Comparison of ENCODE assay signal across 14 cellular contexts in the genomic region with DNA sequence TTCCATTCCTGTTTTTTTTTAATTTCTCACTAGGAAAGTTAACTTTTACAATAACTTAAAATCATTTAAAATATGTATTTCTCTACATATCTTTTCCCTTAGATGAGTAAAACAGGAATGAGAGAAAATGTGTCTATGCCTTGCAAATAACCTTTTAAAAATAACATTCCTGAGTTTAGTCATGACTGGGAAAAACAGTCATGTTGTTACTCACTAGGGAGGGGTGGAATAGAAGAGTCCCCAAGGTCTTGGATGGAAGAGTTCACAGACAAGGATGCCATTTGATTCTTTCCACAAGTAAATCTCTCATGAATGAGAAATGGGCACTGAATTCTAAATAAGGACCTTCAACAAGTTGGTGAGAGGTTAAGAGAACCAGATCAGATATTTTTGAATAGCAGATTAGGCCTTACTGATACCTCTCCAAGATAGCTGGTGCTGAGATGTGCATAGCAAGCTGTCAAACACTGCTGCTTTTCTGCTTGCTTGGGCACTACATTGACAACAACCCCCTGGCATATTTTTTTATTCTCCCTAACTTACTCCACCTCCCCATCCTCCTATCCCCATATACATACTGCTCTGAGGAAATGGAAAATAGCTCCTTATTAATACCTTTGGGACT. TPM values are rescaled to one million over a fixed set of nuclear protein-coding genes. Genes with fewer than 3 reads are reported as not detected.
DNase-seq lines count a peak whose midpoint lies in the region; ATAC-seq and TF ChIP-seq lines count a peak whose summit lies in the region.
"Had no signal": no experiment of that assay in that cellular context is flagged by ENCODE, and none has a peak within 500 bp of the region (broad histone marks: within the 10 kb centered on the region; RNA-seq: fewer than 3 reads in every experiment).

No MANE protein-coding gene starts in this region.

- H2BK15ac ChIP-seq in IMR-90 (ENCODE audit: low read depth, low read length), result no peak overlapping the region

- TF ChIP-seq CTCF in AG04450 (IDR thresholded peaks at IDR 0.05; ENCODE audit: low read depth, low read length) (no peak), IMR-90 (conservative IDR thresholded peaks at IDR 0.05; ENCODE audit: low read depth, low read length) (no peak), choroid plexus epithelial cell (conservative IDR thresholded peaks at IDR 0.05; ENCODE audit: low read depth, low read length) (no peak), GM10266 (IDR thresholded peaks at IDR 0.05; ENCODE audit: control insufficient read depth, insufficient read depth, low read depth, missing control alignments) (no peak)

- 0 out of 2 replicates have a peak overlapping the region, but pooled peaks have one; percentile 5 for H2BK20ac ChIP-seq in IMR-90 (ENCODE audit: low read depth, low read length)

- H3K27me3 ChIP-seq in AG04450 (ENCODE audit: control insufficient read depth, insufficient read depth, low read length), result no peaks in the 10 kb centered on the region
- no peaks in the 10 kb centered on the region for H3K27me3 ChIP-seq in IMR-90 (ENCODE audit: control insufficient read depth, insufficient read depth, low read length)
- H3K27me3 ChIP-seq: upper lobe of left lung had no signal

- no peaks in the 10 kb centered on the region for H3K9me3 Mint-ChIP-seq in stimulated activated effector memory CD8-positive, alpha-beta T cell treated with anti-CD3 and anti-CD28 coated beads, Interleukin-12 subunit alpha, Interleukin-12 subunit beta, amount 100 ng/mL, for 72 hours
- H3K9me3 Mint-ChIP-seq: brain; CD4-positive, CD25-positive, alpha-beta regulatory T cell had no signal

- H3K9ac ChIP-seq in IMR-90 (ENCODE audit: low read depth, low read length), result no peak overlapping the region; the same call in 1 of the 2 replicates

- peak overlapping the region; percentile 10; the same call in 1 of the 2 replicates for H3K4me2 ChIP-seq in IMR-90 (ENCODE audit: low read depth, low read length)

- peaks cover 3% of the 10 kb centered on the region; the same call in 1 of the 2 replicates for H4K20me1 ChIP-seq in IMR-90 (ENCODE audit: insufficient read depth, low read length)

- H4K8ac ChIP-seq in IMR-90 (ENCODE audit: low read depth in 2 of 2, low read length in 2 of 2), result peak overlapping the region in 1 of 2 experiments; percentile 64; a peak in 1 of 4 replicates

- peaks cover 3 to 34% of the 10 kb centered on the region in 2 experiments for H3K79me1 ChIP-seq in IMR-90 (ENCODE audit: low read depth in 1 of 2, low read length in 2 of 2)

- H3K56ac ChIP-seq in IMR-90 (ENCODE audit: extremely low read depth, insufficient read depth, low read length), result no peak overlapping the region

- intact Hi-C loops in IMR-90 (cut with micrococcal nuclease), result no loop called here

- DNase-seq in AG04450 (ENCODE audit: low read depth, low spot score), result peak; percentile 11
- DNase-seq in IMR-90, result peak; percentile 87
- DNase-seq in choroid plexus epithelial cell (ENCODE audit: low read depth), result peak; percentile 78
- DNase-seq in kidney glomerular epithelial cell (lab: John Stamatoyannopoulos, UW), result peak; percentile 85
- DNase-seq in stimulated activated effector memory CD8-positive, alpha-beta T cell treated with anti-CD3 and anti-CD28 coated beads, Interleukin-12 subunit alpha, Interleukin-12 subunit beta, amount 100 ng/mL, for 72 hours (ENCODE audit: low spot score in 2 of 2), result no peak
- DNase-seq in UCSD-AML1 (lab: John Stamatoyannopoulos, UW; ENCODE audit: unreplicated experiment), result no peak
- no peak for DNase-seq in activated T-cell treated with anti-CD3 and anti-CD28 coated beads, Interleukin-2, amount 50 U/mL, for 1 hour
- DNase-seq in GM10266 (ENCODE audit: extremely low spot score), result no peak
- DNase-seq: CD4-positive, CD25-positive, alpha-beta regulatory T cell; lower lobe of right lung; MM.1S; NCI-H2227 treated with DMSO at 0.1 percent for 48 hours; upper lobe of left lung had no signal

- H3K4me3 Mint-ChIP-seq in stimulated activated effector memory CD8-positive, alpha-beta T cell treated with anti-CD3 and anti-CD28 coated beads, Interleukin-12 subunit alpha, Interleukin-12 subunit beta, amount 100 ng/mL, for 72 hours, result no peak overlapping the region
- H3K4me3 Mint-ChIP-seq: brain; CD4-positive, CD25-positive, alpha-beta regulatory T cell had no signal

- H3K36me3 ChIP-seq in IMR-90 (ENCODE audit: control insufficient read depth, insufficient read depth, low read length), result peaks cover 29% of the 10 kb centered on the region

- peak overlapping the region; percentile 61 for H3K27ac ChIP-seq in AG04450 (ENCODE audit: low read depth, low read length)
- H3K27ac ChIP-seq in IMR-90 (ENCODE audit: insufficient read depth, low read length), result peak overlapping the region; percentile 45; the same call in 1 of the 2 replicates
- H3K27ac ChIP-seq: lower lobe of right lung, upper lobe of left lung had no signal

- BruUV-seq in IMR-90 (replicated peaks; lab: Mats Ljungman, UMichigan), result no TSS peak

- H3K4me1 ChIP-seq in IMR-90 (ENCODE audit: control insufficient read depth, insufficient read depth, low read length), result peaks cover 3% of the 10 kb centered on the region
- H3K4me1 ChIP-seq: lower lobe of right lung, upper lobe of left lung had no signal

- H2AK9ac ChIP-seq in IMR-90 (replicated peaks; ENCODE audit: low read depth, low read length, poor library complexity), result no peak overlapping the region

- H3K18ac ChIP-seq in IMR-90 (ENCODE audit: low read depth, low read length), result peak overlapping the region; percentile 20; the same call in 1 of the 2 replicates

- TF ChIP-seq POLR2A in IMR-90 (IDR thresholded peaks at IDR 0.05; ENCODE audit: low read depth, low read length), result no peak

- H3K9me1 ChIP-seq in IMR-90 (ENCODE audit: insufficient read depth, low read length), result no peaks in the 10 kb centered on the region

- CTCF ChIA-PET in AG04450 (lab: Charles Lee), result no interaction called here
- CTCF ChIA-PET in IMR-90 (lab: Yijun Ruan, JAX), result no interaction called here

- peak overlapping the region; percentile 6; the same call in 1 of the 2 replicates for H3K4ac ChIP-seq in IMR-90 (ENCODE audit: low read depth, low read length)

- peak overlapping the region; percentile 16; the same call in 1 of the 2 replicates for H2BK120ac ChIP-seq in IMR-90 (ENCODE audit: low read depth, low read length)

- H3K36me3 Mint-ChIP-seq in stimulated activated effector memory CD8-positive, alpha-beta T cell treated with anti-CD3 and anti-CD28 coated beads, Interleukin-12 subunit alpha, Interleukin-12 subunit beta, amount 100 ng/mL, for 72 hours, result peaks cover 91% of the 10 kb centered on the region

- no peak overlapping the region for H2AK5ac ChIP-seq in IMR-90 (ENCODE audit: low read depth, low read length)

- no peak for TF ChIP-seq RAD21 in IMR-90 (IDR thresholded peaks at IDR 0.05; ENCODE audit: low read length)

- H3K27ac Mint-ChIP-seq in stimulated activated effector memory CD8-positive, alpha-beta T cell treated with anti-CD3 and anti-CD28 coated beads, Interleukin-12 subunit alpha, Interleukin-12 subunit beta, amount 100 ng/mL, for 72 hours, result no peak overlapping the region
- H3K27ac Mint-ChIP-seq: brain; CD4-positive, CD25-positive, alpha-beta regulatory T cell had no signal

- no peak overlapping the region for H2AFZ ChIP-seq in IMR-90 (replicated peaks; ENCODE audit: low read length, poor library complexity)

- H3K4me1 Mint-ChIP-seq in stimulated activated effector memory CD8-positive, alpha-beta T cell treated with anti-CD3 and anti-CD28 coated beads, Interleukin-12 subunit alpha, Interleukin-12 subunit beta, amount 100 ng/mL, for 72 hours, result no peaks in the 10 kb centered on the region
- H3K4me1 Mint-ChIP-seq: brain; CD4-positive, CD25-positive, alpha-beta regulatory T cell had no signal

- no peaks in the 10 kb centered on the region for H3K9me3 ChIP-seq in AG04450 (ENCODE audit: control insufficient read depth, insufficient read depth, low read length)
- no peaks in the 10 kb centered on the region for H3K9me3 ChIP-seq in IMR-90 (ENCODE audit: control insufficient read depth, insufficient read depth, low read length)
- H3K9me3 ChIP-seq: lower lobe of right lung, upper lobe of left lung had no signal

- POLR2A ChIA-PET in AG04450 (lab: Yijun Ruan, JAX) (interaction anchor here (1.0 kb wide), 1 partner anchor 25 kb away, joined by 5 read pairs; a partner anchor contains a TSS), IMR-90 (lab: Charles Lee; ENCODE audit: unreplicated experiment) (no interaction called here)

- H3K14ac ChIP-seq in IMR-90 (replicated peaks; ENCODE audit: low read depth, low read length), result peak overlapping the region; percentile 10; the same call in 1 of the 2 replicates

- no peak overlapping the region for H3K4me3 ChIP-seq in AG04450 (ENCODE audit: low read depth, low read length)
- H3K4me3 ChIP-seq in IMR-90 (ENCODE audit: insufficient read depth, low read depth, low read length), result no peak overlapping the region
- no peak overlapping the region for H3K4me3 ChIP-seq in choroid plexus epithelial cell (ENCODE audit: low read depth, low read length)
- H3K4me3 ChIP-seq: lower lobe of right lung, upper lobe of left lung had no signal

- peak; percentile 93 for ATAC-seq in IMR-90 (ENCODE audit: low read depth)
- no peak for ATAC-seq in stimulated activated effector memory CD8-positive, alpha-beta T cell treated with anti-CD3 and anti-CD28 coated beads, Interleukin-12 subunit alpha, Interleukin-12 subunit beta, amount 100 ng/mL, for 72 hours
- ATAC-seq: lower lobe of right lung had no signal

- H4K91ac ChIP-seq in IMR-90 (ENCODE audit: insufficient read depth, low read depth, low read length), result no peak overlapping the region

- H3K23ac ChIP-seq in IMR-90 (ENCODE audit: low read depth, low read length), result 0 out of 2 replicates have a peak overlapping the region, but pooled peaks have one; percentile 6

- no peak overlapping the region for H4K5ac ChIP-seq in IMR-90 (ENCODE audit: low read depth, low read length)

- H2BK5ac ChIP-seq in IMR-90 (ENCODE audit: low read depth, low read length, poor library complexity, severe bottlenecking), result peak overlapping the region; percentile 87

- dilution Hi-C loops in IMR-90 (cut with HindIII; ENCODE audit: low sequenced_read_pairs, unreplicated experiment), result no loop called here

- in situ Hi-C loops in IMR-90 (cut with MboI; ENCODE audit: low sequenced_read_pairs), result no loop called here

RNA-seq across cellular contexts. Expression of a gene that starts 25.1 kb away (rescaled TPM):
- polyA plus RNA-seq in AG04450 (2011; rRNA removed) (87.8 and 117 TPM in 2 replicates), IMR-90 (2012; rRNA removed) (53.7 and 69.2 TPM in 2 replicates)
- polyA minus RNA-seq in AG04450 (2011; rRNA and poly(A)+ RNA removed), result 86.4 and 146 TPM in 2 replicates
- 257 and 600 TPM in 2 replicates for total RNA-seq in IMR-90 (2012; rRNA removed)
- polyA plus RNA-seq in IMR-90 (2012; cell fraction: cytosol; rRNA removed), result 96.2 and 97.8 TPM in 2 replicates
- 30.0 and 57.9 TPM in 2 replicates for polyA plus RNA-seq in IMR-90 (2012; cell fraction: nucleus; rRNA removed; ENCODE audit: low replicate concordance)

RNA-seq across cellular contexts. Expression of a gene that starts 43.3 kb away (rescaled TPM):
- 8.6 and 13.1 TPM in 2 replicates for polyA plus RNA-seq in AG04450 (2011; rRNA removed)
- 1.6 and 4.8 TPM in 2 replicates for polyA minus RNA-seq in AG04450 (2011; rRNA and poly(A)+ RNA removed)
- 3.2 and 6.7 TPM in 2 replicates for total RNA-seq in IMR-90 (2012; rRNA removed)
- polyA plus RNA-seq in IMR-90 (2012; rRNA removed), result 7.0 and 7.8 TPM in 2 replicates
- 1.1 and 1.9 TPM in 2 replicates for polyA plus RNA-seq in IMR-90 (2012; cell fraction: cytosol; rRNA removed)
- 1.0 and 6.5 TPM in 2 replicates for polyA plus RNA-seq in IMR-90 (2012; cell fraction: nucleus; rRNA removed; ENCODE audit: low replicate concordance)

RNA-seq across cellular contexts. Expression of a gene that starts 43.4 kb away (rescaled TPM):
- polyA plus RNA-seq in AG04450 (2011; rRNA removed) (2,183 and 3,111 TPM in 2 replicates), IMR-90 (2012; rRNA removed) (1,087 and 1,627 TPM in 2 replicates)
- polyA minus RNA-seq in AG04450 (2011; rRNA and poly(A)+ RNA removed), result 194 and 311 TPM in 2 replicates
- total RNA-seq in IMR-90 (2012; rRNA removed), result 1,905 and 3,011 TPM in 2 replicates
- 556 and 768 TPM in 2 replicates for polyA plus RNA-seq in IMR-90 (2012; cell fraction: cytosol; rRNA removed)
- polyA plus RNA-seq in IMR-90 (2012; cell fraction: nucleus; rRNA removed; ENCODE audit: low replicate concordance), result 108 and 738 TPM in 2 replicates

Comparison
In these comparisons a context has a peak if more than half of its experiments do, and no peak if none do; other contexts are left out.
1. DNase-seq: peak in AG04450 (single experiment), IMR-90 (single experiment), choroid plexus epithelial cell (single experiment) and kidney glomerular epithelial cell (single experiment); none in stimulated activated effector memory CD8-positive, alpha-beta T cell treated with anti-CD3 and anti-CD28 coated beads, Interleukin-12 subunit alpha, Interleukin-12 subunit beta, amount 100 ng/mL, for 72 hours (0 of 2), UCSD-AML1 (single experiment), activated T-cell treated with anti-CD3 and anti-CD28 coated beads, Interleukin-2, amount 50 U/mL, for 1 hour (single experiment) and GM10266 (single experiment).